10 cellular contexts compared by ENCODE assay signal in the genomic region with DNA sequence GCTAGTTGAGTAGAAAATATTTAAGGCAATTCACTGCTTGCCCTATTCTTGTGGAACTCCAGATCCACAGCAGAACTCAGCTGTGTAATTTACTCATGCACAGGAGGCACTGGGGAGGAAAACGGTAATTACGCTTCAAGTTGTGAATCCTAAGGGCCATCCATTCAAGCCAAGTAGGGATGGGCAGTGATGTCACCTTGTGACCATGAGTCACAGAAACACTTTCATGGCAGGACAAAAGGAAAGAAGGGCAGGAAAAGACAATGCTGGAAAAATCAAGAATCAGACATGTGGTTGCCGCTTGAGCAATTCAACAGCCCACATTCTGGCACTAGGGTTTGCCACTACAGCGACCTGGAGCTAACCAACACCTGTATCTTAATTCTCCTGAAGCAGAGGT. TPM values are rescaled to one million over a fixed set of nuclear protein-coding genes. Genes with fewer than 3 reads are reported as not detected.
DNase-seq lines count a peak whose midpoint lies in the region; ATAC-seq, FAIRE-seq and TF ChIP-seq lines count a peak whose summit lies in the region.
"Had no signal": no experiment of that assay in that cellular context is flagged by ENCODE, and none has a peak within 500 bp of the region (broad histone marks: within the 10 kb centered on the region; RNA-seq: fewer than 3 reads in every experiment).

No MANE protein-coding gene starts in this region.

- H3K4me1 Mint-ChIP-seq in natural killer cell treated with Interleukin-12 subunit alpha and Interleukin-12 subunit beta and Interleukin-15 and Interleukin-18, amount 100 ng/mL, for 72 hours (ENCODE audit: low read depth in 2 of 2), result peaks cover 16 to 43% of the 10 kb centered on the region in 2 donors

- no peaks in the 10 kb centered on the region for H3K4me1 ChIP-seq in MM.1S (ENCODE audit: low read length)

- H3K9me3 ChIP-seq in MM.1S (replicated peaks; ENCODE audit: insufficient read depth, low read length), result no peaks in the 10 kb centered on the region
- H3K9me3 ChIP-seq: thyroid gland had no signal

- H3K4me3 ChIP-seq in MM.1S (ENCODE audit: low read length) (no peak overlapping the region), bronchial epithelial cell (ENCODE audit: low read depth, low read length) (no peak overlapping the region)

- no peaks in the 10 kb centered on the region for H3K36me3 ChIP-seq in MM.1S (replicated peaks; ENCODE audit: insufficient read depth, low read length)
- no peaks in the 10 kb centered on the region for H3K36me3 ChIP-seq in bronchial epithelial cell (ENCODE audit: control insufficient read depth, insufficient read depth, low read length)
- H3K36me3 ChIP-seq: thyroid gland had no signal

- H3K4me3 Mint-ChIP-seq in natural killer cell treated with Interleukin-12 subunit alpha and Interleukin-12 subunit beta and Interleukin-15 and Interleukin-18, amount 100 ng/mL, for 72 hours, result peak overlapping the region; percentile 54

- TF ChIP-seq CTCF in MM.1S (IDR thresholded peaks at IDR 0.05; ENCODE audit: low read length) (no peak), bronchial epithelial cell (IDR thresholded peaks at IDR 0.05; ENCODE audit: insufficient read depth, low read length, severe bottlenecking) (no peak)

- H3K9me3 Mint-ChIP-seq in natural killer cell treated with Interleukin-12 subunit alpha and Interleukin-12 subunit beta and Interleukin-15 and Interleukin-18, amount 100 ng/mL, for 72 hours, result no peaks in the 10 kb centered on the region

- H3K27ac ChIP-seq in MM.1S (ENCODE audit: low read length), result no peak overlapping the region

- H3K27me3 ChIP-seq in MM.1S (replicated peaks; ENCODE audit: insufficient read depth, low read length) (no peaks in the 10 kb centered on the region), bronchial epithelial cell (ENCODE audit: control insufficient read depth, insufficient read depth, low read length) (no peaks in the 10 kb centered on the region)
- H3K27me3 ChIP-seq: thyroid gland had no signal

- H3K9ac ChIP-seq in MM.1S (ENCODE audit: low read length), result no peak overlapping the region

- no peak for FAIRE-seq in bronchial epithelial cell (lab: Jason Lieb, UNC)
- FAIRE-seq: HTR-8/SVneo had no signal

- no peak overlapping the region for H2AFZ ChIP-seq in MM.1S (ENCODE audit: low read length)

- DNase-seq in Daoy (ENCODE audit: low read depth), result peak; percentile 39
- DNase-seq in MM.1S, result no peak
- peak; percentile 12 for DNase-seq in bronchial epithelial cell (ENCODE audit: low read depth)
- DNase-seq in natural killer cell treated with Interleukin-12 subunit alpha and Interleukin-12 subunit beta and Interleukin-15 and Interleukin-18, amount 100 ng/mL, for 72 hours (ENCODE audit: low spot score), result no peak
- no peak for DNase-seq in SKM-1 treated with dmso at 0.1 percent for 144 hours (lab: John Stamatoyannopoulos, UW; ENCODE audit: unreplicated experiment)
- DNase-seq: thyroid gland had no signal

- H3K79me2 ChIP-seq in MM.1S (ENCODE audit: low read length), result no peaks in the 10 kb centered on the region

- H3K36me3 Mint-ChIP-seq in natural killer cell treated with Interleukin-12 subunit alpha and Interleukin-12 subunit beta and Interleukin-15 and Interleukin-18, amount 100 ng/mL, for 72 hours, result peaks cover 5% of the 10 kb centered on the region

- peak overlapping the region; percentile 70; the same call in 1 of the 2 replicates for H3K4me2 ChIP-seq in MM.1S (ENCODE audit: low read depth, low read length)

- H3K27me3 Mint-ChIP-seq in natural killer cell treated with Interleukin-12 subunit alpha and Interleukin-12 subunit beta and Interleukin-15 and Interleukin-18, amount 100 ng/mL, for 72 hours, result peaks cover 7 to 11% of the 10 kb centered on the region in 2 donors

- ATAC-seq in natural killer cell treated with Interleukin-12 subunit alpha and Interleukin-12 subunit beta and Interleukin-15 and Interleukin-18, amount 100 ng/mL, for 72 hours, result no peak
- no peak for ATAC-seq in HG02642 (IDR thresholded peaks at IDR 0.05; ENCODE audit: poor library complexity, unreplicated experiment)
- ATAC-seq in HG03135 (IDR thresholded peaks at IDR 0.05; ENCODE audit: unreplicated experiment), result no peak
- ATAC-seq in GM21528 (IDR thresholded peaks at IDR 0.05; ENCODE audit: low FRiP score, unreplicated experiment), result no peak

- no peaks in the 10 kb centered on the region for H3K9me2 ChIP-seq in MM.1S (replicated peaks; ENCODE audit: insufficient read depth, low read length)

- H4K20me1 ChIP-seq in MM.1S (ENCODE audit: insufficient read depth, low read length), result no peaks in the 10 kb centered on the region

- H3F3A ChIP-seq in MM.1S (ENCODE audit: insufficient read depth, low read length), result no peaks in the 10 kb centered on the region

- H3K27ac Mint-ChIP-seq in natural killer cell treated with Interleukin-12 subunit alpha and Interleukin-12 subunit beta and Interleukin-15 and Interleukin-18, amount 100 ng/mL, for 72 hours, result no peak overlapping the region

RNA-seq across cellular contexts. Expression of gene PAQR3, which starts 1.4 kb away (rescaled TPM):
- 13.5 and 15.3 TPM in 2 replicates for total RNA-seq in Daoy (2014; rRNA removed; shearing (Covaris generic))
- 17.4 and 18.6 TPM in 2 replicates for total RNA-seq in bronchial epithelial cell
- 10 to 100 TPM; 12.2 to 14.6 TPM for total RNA-seq in natural killer cell treated with Interleukin-12 subunit alpha and Interleukin-12 subunit beta and Interleukin-15 and Interleukin-18, amount 100 ng/mL, for 72 hours

Comparison
In these comparisons a context has a peak if more than half of its experiments do, and no peak if none do; other contexts are left out.
1. DNase-seq: peak in Daoy (single experiment) and bronchial epithelial cell (single experiment); none in MM.1S (single experiment), natural killer cell treated with Interleukin-12 subunit alpha and Interleukin-12 subunit beta and Interleukin-15 and Interleukin-18, amount 100 ng/mL, for 72 hours (single experiment) and SKM-1 treated with dmso at 0.1 percent for 144 hours (single experiment).